In genomic region chr13:35898041-35898440, GRCh38 we compare ENCODE assay signal across 5 cellular contexts.
"Had no signal": no experiment of that assay in that cellular context is flagged by ENCODE, and none has a peak within 500 bp of the region (broad histone marks: within the 10 kb centered on the region; RNA-seq: fewer than 3 reads in every experiment).

No MANE protein-coding gene starts in this region.

- H3K4me3 ChIP-seq: K562 had no signal

- H3K27ac ChIP-seq: HL-60 had no signal

- H3K27ac Mint-ChIP-seq: IgD-negative memory B cell had no signal

- DNase-seq: IMR-90 had no signal

- H3K4me3 Mint-ChIP-seq: IgD-negative memory B cell had no signal

- H3K4me1 Mint-ChIP-seq: IgD-negative memory B cell had no signal

- ATAC-seq: HepG2, K562 had no signal

- H3K36me3 Mint-ChIP-seq: IgD-negative memory B cell had no signal
